ENCODE assay signal across 8 cellular contexts in the genomic region with DNA sequence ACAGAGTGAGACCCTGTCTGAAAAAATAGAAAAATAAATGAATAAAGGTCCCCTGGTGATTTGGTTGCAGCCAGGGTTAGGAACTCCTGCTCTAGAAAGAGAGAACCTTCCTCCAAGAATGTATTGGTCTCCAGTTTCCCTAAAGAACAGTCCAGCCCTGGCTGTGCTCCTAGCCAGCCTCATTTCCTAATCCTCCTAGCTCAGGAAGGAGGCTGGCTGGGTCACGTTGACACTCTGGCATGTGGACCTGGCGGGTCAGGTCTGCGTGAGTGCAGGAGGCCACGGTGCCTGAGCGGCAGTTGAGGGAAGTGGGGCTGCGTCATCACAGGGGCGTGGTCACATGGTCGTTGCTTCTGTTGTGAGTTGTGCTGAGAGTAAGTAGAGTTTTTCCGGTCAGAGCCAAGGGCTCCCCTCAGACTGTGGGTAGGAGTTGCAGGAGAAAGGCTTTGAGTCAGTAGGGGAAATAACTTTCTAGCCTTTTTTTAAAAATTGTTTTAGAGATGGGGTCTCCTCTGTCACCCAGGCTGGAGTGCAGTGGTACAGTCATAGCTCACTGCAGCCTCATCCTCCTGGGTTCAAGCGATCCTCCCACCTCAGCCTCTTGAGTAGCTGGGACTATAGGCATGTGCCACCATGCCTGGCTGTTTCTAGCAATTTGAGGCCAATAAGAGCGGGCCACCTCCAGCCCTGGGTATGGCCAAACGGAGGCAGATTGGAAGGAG.
DNase-seq lines count a peak whose midpoint lies in the region; ATAC-seq, FAIRE-seq and TF ChIP-seq lines count a peak whose summit lies in the region.

No MANE protein-coding gene starts in this region.

- H3K27ac ChIP-seq in adrenal gland, result peak overlapping the region in 4 of 5 donors; percentile 11 to 82 (median 62)
- H3K27ac ChIP-seq in hepatocyte, result peak overlapping the region; percentile 48

- H3K27me3 ChIP-seq in adrenal gland (no peaks in the 10 kb centered on the region), hepatocyte (no peaks in the 10 kb centered on the region)

- H4K20me1 ChIP-seq in hepatocyte (ENCODE audit: insufficient read depth, poor library complexity, severe bottlenecking), result no peaks in the 10 kb centered on the region

- peak in 1 of 2 donors; percentile 50 for TF ChIP-seq POLR2A in adrenal gland (IDR thresholded peaks at IDR 0.05)

- FAIRE-seq in GM18507 (lab: Jason Lieb, UNC), result peak; percentile 62

- H3K4me3 ChIP-seq in adrenal gland, result no peak overlapping the region
- no peak overlapping the region for H3K4me3 ChIP-seq in hepatocyte

- ATAC-seq in HG03196 (IDR thresholded peaks at IDR 0.05; ENCODE audit: unreplicated experiment), result peak; percentile 49

- TF ChIP-seq CTCF in adrenal gland (IDR thresholded peaks at IDR 0.05), result no peak
- no peak for TF ChIP-seq CTCF in hepatocyte (IDR thresholded peaks at IDR 0.05; ENCODE audit: poor library complexity)

- 42 to 67% (median 53%) methylated on average over 7 to 12 of the region's 12 CpGs for WGBS in adrenal gland, 4 donors
- WGBS in hepatocyte (ENCODE audit: low lambda C conversion rate, missing lambda C conversion rate), result 45% methylated on average over 12 of the region's 12 CpGs

- H3K79me2 ChIP-seq in hepatocyte, result peaks cover 9% of the 10 kb centered on the region

- DNase-seq in GM18507 (ENCODE audit: extremely low spot score, insufficient read length, low read depth), result peak; percentile 46
- peak in 4 of 5 donors; percentile 31 to 93 (median 56) for DNase-seq in T-helper 1 cell
- DNase-seq in adrenal gland, result peak; percentile 71 to 96 (median 92)
- DNase-seq in hepatocyte (ENCODE audit: low spot score), result peak; percentile 92
- peak; percentile 56 to 78 (median 65) for DNase-seq in stimulated activated CD4-positive, alpha-beta T cell treated with anti-CD3 and anti-CD28 coated beads, Interleukin-1b, Interleukin-23, amount 100 ng/mL, for 24 hours (ENCODE audit: low read depth in 4 of 4, low spot score in 1 of 4)
- DNase-seq in NCI-H1092 treated with DMSO at 0.1 percent for 48 hours (lab: John Stamatoyannopoulos, UW), result no peak
- DNase-seq in NCI-H1694 treated with DMSO at 0.1 percent for 48 hours (lab: John Stamatoyannopoulos, UW), result no peak

- no peaks in the 10 kb centered on the region for H3K9me3 ChIP-seq in adrenal gland (replicated peaks in 1 of 3)
- H3K9me3 ChIP-seq in hepatocyte (ENCODE audit: low read depth), result no peaks in the 10 kb centered on the region

- H3K4me2 ChIP-seq in hepatocyte, result no peak overlapping the region

- no peaks in the 10 kb centered on the region for H3K36me3 ChIP-seq in adrenal gland (replicated peaks in 1 of 2)
- H3K36me3 ChIP-seq in hepatocyte (replicated peaks; ENCODE audit: insufficient read depth, low read depth), result no peaks in the 10 kb centered on the region

- H3K9me2 ChIP-seq in hepatocyte (replicated peaks; ENCODE audit: insufficient read depth), result no peaks in the 10 kb centered on the region

- H3K4me1 ChIP-seq in adrenal gland (replicated peaks in 1 of 2), result peaks cover 59 to 82% of the 10 kb centered on the region in 2 donors
- H3K4me1 ChIP-seq in hepatocyte (ENCODE audit: insufficient read depth), result peaks cover 46% of the 10 kb centered on the region

- intact Hi-C loops in adrenal gland (cut with DNase I), result no loop called here

- H2AFZ ChIP-seq in hepatocyte, result no peak overlapping the region

Comparison
In these comparisons a context has a peak if more than half of its experiments do, and no peak if none do; other contexts are left out.
1. DNase-seq: peak in GM18507 (single experiment), T-helper 1 cell (4 of 5), adrenal gland (7 of 7), hepatocyte (single experiment) and stimulated activated CD4-positive, alpha-beta T cell treated with anti-CD3 and anti-CD28 coated beads, Interleukin-1b, Interleukin-23, amount 100 ng/mL, for 24 hours (4 of 4); none in NCI-H1092 treated with DMSO at 0.1 percent for 48 hours (single experiment) and NCI-H1694 treated with DMSO at 0.1 percent for 48 hours (single experiment).